In genomic region chr11:74681686-74682651, GRCh38 we compare ENCODE assay signal across 13 cellular contexts. TPM values are rescaled to one million over a fixed set of nuclear protein-coding genes. Genes with fewer than 3 reads are reported as not detected.
DNase-seq lines count a peak whose midpoint lies in the region; ATAC-seq and TF ChIP-seq lines count a peak whose summit lies in the region.
"Had no signal": no experiment of that assay in that cellular context is flagged by ENCODE, and none has a peak within 500 bp of the region (broad histone marks: within the 10 kb centered on the region; RNA-seq: fewer than 3 reads in every experiment).

No MANE protein-coding gene starts in this region.

- H3K4me2 ChIP-seq in GM23248 (ENCODE audit: unreplicated experiment) (no peak overlapping the region), PC-3 (ENCODE audit: low read length) (no peak overlapping the region)

- TF ChIP-seq CTCF in PC-3 (conservative IDR thresholded peaks at IDR 0.05; ENCODE audit: low read depth, low read length) (no peak), heart left ventricle (IDR thresholded peaks at IDR 0.05) (no peak), GM10248 (IDR thresholded peaks at IDR 0.05; ENCODE audit: control extremely low read depth, extremely low read depth, low read depth, missing control alignments) (no peak)

- WGBS in GM23248 (ENCODE audit: low coverage in 1 of 2, low lambda C conversion rate in 2 of 2, missing lambda C conversion rate in 2 of 2), 2 experiments: 72 to 75% methylated on average over 12 of the region's 12 CpGs
- 47 to 64% (median 55%) methylated on average over 10 to 12 of the region's 12 CpGs for WGBS in heart left ventricle, 4 donors

- no peaks in the 10 kb centered on the region for H4K20me1 ChIP-seq in GM23248 (ENCODE audit: insufficient read depth)
- no peaks in the 10 kb centered on the region for H4K20me1 ChIP-seq in PC-3 (ENCODE audit: low read length)

- H3K4me3 ChIP-seq in GM23248 (no peak overlapping the region), PC-3 (ENCODE audit: low read length) (no peak overlapping the region), heart left ventricle (no peak overlapping the region)

- H3K79me2 ChIP-seq in GM23248 (ENCODE audit: insufficient read depth) (no peaks in the 10 kb centered on the region), PC-3 (ENCODE audit: low read length) (no peaks in the 10 kb centered on the region)

- H3K36me3 ChIP-seq in GM23248 (ENCODE audit: low read depth) (no peaks in the 10 kb centered on the region), PC-3 (ENCODE audit: low read depth, low read length) (no peaks in the 10 kb centered on the region), heart left ventricle (no peaks in the 10 kb centered on the region)

- intact Hi-C loops in PC-3 (cut with micrococcal nuclease): no loop called here
- intact Hi-C loops in heart left ventricle (cut with DNase I): no loop called here
- intact Hi-C loops in sciatic nerve (cut with DNase I): no loop called here

- peaks cover 20% of the 10 kb centered on the region for H3F3A ChIP-seq in GM23248 (ENCODE audit: insufficient read depth)
- H3F3A ChIP-seq in PC-3 (ENCODE audit: low read length, unreplicated experiment): no peaks in the 10 kb centered on the region

- no peaks in the 10 kb centered on the region for H3K9me2 ChIP-seq in GM23248 (ENCODE audit: insufficient read depth)
- no peaks in the 10 kb centered on the region for H3K9me2 ChIP-seq in PC-3 (replicated peaks; ENCODE audit: low read length)

- ATAC-seq in PC-3 (peak; percentile 11), heart left ventricle (peak; percentile 67 to 86 (median 78)), sciatic nerve (no peak), GM18873 (IDR thresholded peaks at IDR 0.05; ENCODE audit: low FRiP score, unreplicated experiment) (no peak), HG02678 (IDR thresholded peaks at IDR 0.05; ENCODE audit: unreplicated experiment) (no peak)

- no peak overlapping the region for H3K9ac ChIP-seq in GM23248
- H3K9ac ChIP-seq in PC-3 (ENCODE audit: low read length): no peak overlapping the region

- POLR2A ChIA-PET in PC-3 (lab: Charles Lee; ENCODE audit: unreplicated experiment) (no interaction called here), GM10248 (lab: Yijun Ruan, JAX) (no interaction called here)

- no peak overlapping the region for H2AFZ ChIP-seq in GM23248
- no peak overlapping the region for H2AFZ ChIP-seq in PC-3 (ENCODE audit: low read length)

- no TSS peak for BruUV-seq in PC-3 (replicated peaks; lab: Mats Ljungman, UMichigan)

- CTCF ChIA-PET in PC-3 (lab: Charles Lee) (no interaction called here), GM10248 (lab: Yijun Ruan, JAX) (interaction anchor here (1.0 to 4.2 kb wide), 3 partner anchors 20 to 58 kb away, joined by 3 to 23 read pairs (median 3); no protein-coding TSS in a partner anchor)

- no peak overlapping the region for H3K27ac ChIP-seq in GM23248
- no peak overlapping the region for H3K27ac ChIP-seq in PC-3 (ENCODE audit: low read length)
- H3K27ac ChIP-seq in heart left ventricle: peak overlapping the region in 10 of 12 donors; percentile 17 to 81 (median 52)

- H3K4me1 ChIP-seq in GM23248 (ENCODE audit: insufficient read depth): peaks cover 16% of the 10 kb centered on the region
- H3K4me1 ChIP-seq in PC-3 (ENCODE audit: insufficient read depth, low read length): no peaks in the 10 kb centered on the region
- peaks cover 0 to 34% (median 7%) of the 10 kb centered on the region in 12 donors for H3K4me1 ChIP-seq in heart left ventricle

- DNase-seq in GM23248: peak; percentile 41
- DNase-seq in PC-3: peak; percentile 27
- DNase-seq in heart left ventricle: peak in 4 of 5 donors; percentile 54 to 79 (median 62)
- peak; percentile 56 for DNase-seq in sciatic nerve (ENCODE audit: low spot score)
- no peak for DNase-seq in ACHN
- no peak for DNase-seq in GM10248 (ENCODE audit: extremely low spot score)
- DNase-seq: activated CD4-positive, alpha-beta T cell treated with anti-CD3 and anti-CD28 coated beads, Interleukin-2, amount 50 U/mL, for 1 hour; activated naive CD8-positive, alpha-beta T cell treated with anti-CD3 and anti-CD28 coated beads, Interleukin-2, amount 10 ng/mL, durations not matched to agents 7 days and 5 days; DMS79; NCI-H1048 had no signal

- in situ Hi-C loops in GM23248 (cut with MboI) (no loop called here), ACHN (cut with HindIII; ENCODE audit: low pct_ligation_motif_present, low pct_unique_long_range_greater_than_20kb, low sequenced_read_pairs) (no loop called here)

- TF ChIP-seq POLR2A in heart left ventricle (IDR thresholded peaks at IDR 0.05): no peak

- no peaks in the 10 kb centered on the region for H3K9me3 ChIP-seq in GM23248 (ENCODE audit: low read depth)
- no peaks in the 10 kb centered on the region for H3K9me3 ChIP-seq in PC-3 (ENCODE audit: low read length)
- H3K9me3 ChIP-seq in heart left ventricle: peaks cover 0 to 3% (median 0%) of the 10 kb centered on the region in 12 donors

- H3K27me3 ChIP-seq in GM23248 (replicated peaks; ENCODE audit: insufficient read depth) (no peaks in the 10 kb centered on the region), PC-3 (ENCODE audit: low read length) (no peaks in the 10 kb centered on the region), heart left ventricle (peaks cover 0 to 8% (median 0%) of the 10 kb centered on the region in 9 donors)

RNA-seq across cellular contexts. Expression of gene CHRDL2, which starts 49.3 kb away (rescaled TPM):
- not detected in 2 replicates for total RNA-seq in GM23248 (2014; rRNA removed; shearing (Covaris generic))
- polyA plus RNA-seq in GM23248 (2016; fragmentation: Nextera tagmentation; extraction: Ambion mirVana) (not detected in 2 replicates), heart left ventricle (1 to 10 TPM; 1.5 to 4.4 TPM)
- total RNA-seq in PC-3 (2014; rRNA removed) (not detected in 2 replicates), heart left ventricle (10 to 100 TPM in 1 of 9 donors, 1 to 10 TPM in 8; 1.5 to 13.4 (median 3.4) TPM), sciatic nerve (0.89 TPM)
- total RNA-seq: activated naive CD8-positive, alpha-beta T cell treated with anti-CD3 and anti-CD28 coated beads, Interleukin-2, amount 10 ng/mL, durations not matched to agents 7 days and 5 days; epithelial cell of proximal tubule had no signal

Comparison
In these comparisons a context has a peak if more than half of its experiments do, and no peak if none do; other contexts are left out.
1. DNase-seq: peak in GM23248 (single experiment), PC-3 (single experiment), heart left ventricle (4 of 5) and sciatic nerve (single experiment); none in ACHN (single experiment) and GM10248 (single experiment).
2. H3K27ac ChIP-seq: peak in heart left ventricle (10 of 12); none in GM23248 (single experiment) and PC-3 (single experiment).
3. ATAC-seq: peak in PC-3 (single experiment) and heart left ventricle (4 of 4); none in sciatic nerve (single experiment), GM18873 (single experiment) and HG02678 (single experiment).